ENCODE assay signal across 3 cellular contexts in the genomic region with DNA sequence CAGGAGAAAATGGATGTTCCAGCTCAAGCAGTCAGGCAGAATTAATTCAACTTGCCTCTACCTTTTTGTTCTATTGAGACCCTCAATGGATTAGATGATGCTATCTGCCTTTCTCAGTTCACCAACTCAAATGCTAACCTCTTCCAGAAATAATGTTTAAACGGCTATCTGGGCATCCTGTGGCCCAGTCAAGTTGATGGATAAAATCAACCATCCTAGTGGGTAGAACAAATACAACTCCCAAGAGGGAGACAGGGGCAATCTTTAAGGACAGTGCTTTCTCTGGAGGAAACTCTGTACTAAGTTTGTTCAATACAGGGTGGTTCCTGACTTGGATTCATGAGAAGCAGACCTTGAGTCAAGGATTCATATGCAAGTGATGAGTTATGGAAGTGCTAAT.
"Had no signal": no experiment of that assay in that cellular context is flagged by ENCODE, and none has a peak within 500 bp of the region (broad histone marks: within the 10 kb centered on the region; RNA-seq: fewer than 3 reads in every experiment).

No MANE protein-coding gene starts in this region.

- H3K4me3 ChIP-seq: GM12878 had no signal

- ATAC-seq: GM12878 had no signal

- DNase-seq: GDM1, GF-D8 had no signal
